ENCODE assay signal across 12 cellular contexts in genomic region chr5:172444110-172444510, GRCh38. TPM values are rescaled to one million over a fixed set of nuclear protein-coding genes. Genes with fewer than 3 reads are reported as not detected.
A peak's percentile ranks its signal among the peaks of the same experiment; 100 is the strongest.
DNase-seq lines count a peak whose midpoint lies in the region; ATAC-seq, FAIRE-seq and TF ChIP-seq lines count a peak whose summit lies in the region.
"Had no signal": no experiment of that assay in that cellular context is flagged by ENCODE, and none has a peak within 500 bp of the region (broad histone marks: within the 10 kb centered on the region; RNA-seq: fewer than 3 reads in every experiment).

No MANE protein-coding gene starts in this region.

- dilution Hi-C loops in endothelial cell of umbilical vein (cut with MboI; ENCODE audit: extremely low pct_ligation_motif_present, low sequenced_read_pairs): no loop called here

- TF ChIP-seq CTCF in endothelial cell of umbilical vein (IDR thresholded peaks at IDR 0.05; ENCODE audit: extremely low read depth in 1 of 2, insufficient read depth in 1 of 2, low read depth in 1 of 2, low read length in 2 of 2) (no peak), omental fat pad (IDR thresholded peaks at IDR 0.05) (no peak), uterus (IDR thresholded peaks at IDR 0.05) (no peak)

- H3K9ac ChIP-seq in endothelial cell of umbilical vein (replicated peaks; ENCODE audit: extremely low read depth, insufficient read depth, low read length): peak overlapping the region; percentile 42

- H3K36me3 ChIP-seq in endothelial cell of umbilical vein (ENCODE audit: control insufficient read depth in 2 of 2, extremely low read depth in 1 of 2, insufficient read depth in 2 of 2, low read length in 2 of 2): no peaks in the 10 kb centered on the region
- H3K36me3 ChIP-seq in uterus: no peaks in the 10 kb centered on the region
- H3K36me3 ChIP-seq: neutrophil had no signal

- intact Hi-C loops in cardiac septum (cut with DNase I) (loop anchor here (10.0 kb wide), 1 partner anchor 259 kb away; the partner anchor contains the start of gene STK10), left ventricle myocardium superior (cut with micrococcal nuclease) (no loop called here), endothelial cell of umbilical vein (cut with micrococcal nuclease) (loop anchor here (2.0 to 5.0 kb wide), 2 partner anchors 47 to 515 kb away; partner anchors contain the start of gene RPL26L1), uterus (cut with DNase I; ENCODE audit: low total_unique reads) (no loop called here)

- no peaks in the 10 kb centered on the region for H3K9me3 ChIP-seq in endothelial cell of umbilical vein (replicated peaks; ENCODE audit: control insufficient read depth, insufficient read depth, low read length)
- H3K9me3 ChIP-seq in uterus: no peaks in the 10 kb centered on the region
- H3K9me3 ChIP-seq: neutrophil had no signal

- no peak overlapping the region for H2AFZ ChIP-seq in endothelial cell of umbilical vein (ENCODE audit: low read depth, low read length)

- no peak overlapping the region for H3K4me3 ChIP-seq in endothelial cell of umbilical vein (replicated peaks in 1 of 3; ENCODE audit: insufficient read depth in 1 of 3, low read depth in 1 of 3, low read length in 3 of 3)
- H3K4me3 ChIP-seq in uterus: no peak overlapping the region

- H3K4me2 ChIP-seq in endothelial cell of umbilical vein (ENCODE audit: insufficient read depth, low read length): peak overlapping the region; percentile 51

- H3K27me3 ChIP-seq in endothelial cell of umbilical vein (ENCODE audit: control insufficient read depth in 2 of 2, insufficient read depth in 2 of 2, low read length in 2 of 2) (no peaks in the 10 kb centered on the region), uterus (no peaks in the 10 kb centered on the region)

- peaks cover 13% of the 10 kb centered on the region for H4K20me1 ChIP-seq in endothelial cell of umbilical vein (replicated peaks; ENCODE audit: control insufficient read depth, extremely low read depth, insufficient read depth, low read length)

- POLR2A ChIA-PET in endothelial cell of umbilical vein (lab: Charles Lee): interaction anchor here (0.9 kb wide), 1 partner anchor 161 kb away, joined by 3 read pairs; no protein-coding TSS in a partner anchor

- FAIRE-seq in endothelial cell of umbilical vein (lab: Jason Lieb, UNC): no peak
- FAIRE-seq: A204.1 had no signal

- no peak for ATAC-seq in left ventricle myocardium superior
- peak; percentile 75 for ATAC-seq in omental fat pad (ENCODE audit: low FRiP score)

- BruUV-seq in endothelial cell of umbilical vein (replicated peaks; lab: Mats Ljungman, UMichigan): no TSS peak

- CTCF ChIA-PET in endothelial cell of umbilical vein (lab: Charles Lee): interaction anchor here (1.0 to 2.4 kb wide), 4 partner anchors 8 to 17 kb away, joined by 3 to 16 read pairs (median 4); partner anchors contain the start of gene SH3PXD2B

- DNase-seq in cardiac septum (ENCODE audit: low spot score): peak; percentile 35
- DNase-seq in left ventricle myocardium superior: no peak
- DNase-seq in endothelial cell of umbilical vein (ENCODE audit: low read depth, low spot score): peak; percentile 30
- no peak for DNase-seq in omental fat pad (ENCODE audit: low spot score)
- peak in 1 of 2 donors; percentile 42 for DNase-seq in uterus
- DNase-seq in activated naive CD4-positive, alpha-beta T cell (lab: John Stamatoyannopoulos, UW): no peak
- no peak for DNase-seq in stimulated activated CD4-positive, alpha-beta T cell treated with anti-CD3 and anti-CD28 coated beads, Interleukin-15, amount 100 ng/mL, for 24 hours
- no peak for DNase-seq in NCI-H146 treated with DMSO at 0.1 percent for 48 hours (lab: John Stamatoyannopoulos, UW; ENCODE audit: unreplicated experiment)
- DNase-seq: H9, NCI-H1092 had no signal

- H3K9me1 ChIP-seq in endothelial cell of umbilical vein (replicated peaks; ENCODE audit: control insufficient read depth, extremely low read depth, insufficient read depth, low read length): no peaks in the 10 kb centered on the region

- TF ChIP-seq POLR2A in endothelial cell of umbilical vein (IDR thresholded peaks at IDR 0.05; ENCODE audit: low read depth, low read length) (no peak), uterus (IDR thresholded peaks at IDR 0.05) (no peak)

- peaks cover 91% of the 10 kb centered on the region for H3K79me2 ChIP-seq in endothelial cell of umbilical vein (ENCODE audit: control insufficient read depth, insufficient read depth, low read length)

- peaks cover 46% of the 10 kb centered on the region for H3K4me1 ChIP-seq in endothelial cell of umbilical vein (ENCODE audit: control insufficient read depth, extremely low read depth, insufficient read depth, low read length)
- H3K4me1 ChIP-seq in uterus: peaks cover 4 to 16% of the 10 kb centered on the region in 2 donors

- H3K27ac ChIP-seq in endothelial cell of umbilical vein (ENCODE audit: insufficient read depth, low read depth, low read length): peak overlapping the region; percentile 87
- peak overlapping the region; percentile 83 to 95 for H3K27ac ChIP-seq in uterus
- H3K27ac ChIP-seq: neutrophil had no signal

TF ChIP-seq in endothelial cell of umbilical vein, 7 proteins besides CTCF, POLR2A, EP300 and RAD21:
- TF ChIP-seq GATA2 (IDR thresholded peaks at IDR 0.05; ENCODE audit: insufficient read depth, insufficient read length, low read depth, low read length) (peak; percentile 18), EZH2 (IDR thresholded peaks at IDR 0.05; ENCODE audit: borderline replicate concordance, low read depth, low read length, severe bottlenecking) (no peak)
TF ChIP-seq in endothelial cell of umbilical vein: peak in this region for 1.

RNA-seq across cellular contexts. Expression of gene SH3PXD2B, which starts 10.2 kb away (rescaled TPM):
- 5.1 TPM for total RNA-seq in cardiac septum
- total RNA-seq in left ventricle myocardium superior: 5.0 TPM
- 66.3 and 71.8 TPM in 2 replicates for total RNA-seq in endothelial cell of umbilical vein
- 23.5 and 24.7 TPM in 2 replicates for polyA plus RNA-seq in endothelial cell of umbilical vein
- polyA plus RNA-seq in endothelial cell of umbilical vein (2011; cell fraction: cytosol; rRNA removed): 24.4 and 25.9 TPM in 2 replicates
- polyA plus RNA-seq in endothelial cell of umbilical vein (2011; cell fraction: nucleus; rRNA removed): 33.5 and 36.3 TPM in 2 replicates
- polyA plus RNA-seq in endothelial cell of umbilical vein (2012): 39.6 and 47.8 TPM in 2 replicates
- 49.9 and 53.1 TPM in 2 replicates for polyA minus RNA-seq in endothelial cell of umbilical vein
- polyA minus RNA-seq in endothelial cell of umbilical vein (2011; cell fraction: cytosol; rRNA and poly(A)+ RNA removed): 4.3 TPM
- polyA minus RNA-seq in endothelial cell of umbilical vein (2011; cell fraction: nucleus; rRNA and poly(A)+ RNA removed): 22.0 and 24.7 TPM in 2 replicates
- total RNA-seq in omental fat pad: 10 to 100 TPM; 29.3 to 47.1 (median 44.3) TPM
- 10 to 100 TPM; 26.1 to 82.6 (median 31.0) TPM for total RNA-seq in uterus

Comparison
In these comparisons a context has a peak if more than half of its experiments do, and no peak if none do; other contexts are left out.
1. DNase-seq: peak in cardiac septum (single experiment) and endothelial cell of umbilical vein (single experiment); none in left ventricle myocardium superior (single experiment), omental fat pad (single experiment), activated naive CD4-positive, alpha-beta T cell (0 of 4), stimulated activated CD4-positive, alpha-beta T cell treated with anti-CD3 and anti-CD28 coated beads, Interleukin-15, amount 100 ng/mL, for 24 hours (single experiment) and NCI-H146 treated with DMSO at 0.1 percent for 48 hours (single experiment).
2. intact Hi-C loops: an anchor here in cardiac septum (10.0 kb wide) and endothelial cell of umbilical vein (2.0 to 5.0 kb wide); none called in left ventricle myocardium superior and uterus.